In genomic region chr10:7789390-7789789, GRCh38 we compare ENCODE assay signal across 8 cellular contexts. TPM values are rescaled to one million over a fixed set of nuclear protein-coding genes. Genes with fewer than 3 reads are reported as not detected.
DNase-seq lines count a peak whose midpoint lies in the region; ATAC-seq and TF ChIP-seq lines count a peak whose summit lies in the region.

No MANE protein-coding gene starts in this region.

- CTCF ChIA-PET in A673 (lab: Charles Lee) = no interaction called here

- intact Hi-C loops in A673 (cut with micrococcal nuclease; ENCODE audit: unreplicated experiment) = no loop called here

- H3K27me3 ChIP-seq in A673 (replicated peaks; ENCODE audit: insufficient read depth, low read depth, low read length, poor library complexity) = no peaks in the 10 kb centered on the region

- BruUV-seq in A673 (replicated peaks; lab: Mats Ljungman, UMichigan) = no TSS peak

- ATAC-seq in HG03095 (IDR thresholded peaks at IDR 0.05; ENCODE audit: unreplicated experiment) = no peak
- ATAC-seq in GM21515 (IDR thresholded peaks at IDR 0.05; ENCODE audit: unreplicated experiment) = no peak

- in situ Hi-C loops in astrocyte of the cerebellum (cut with HindIII; ENCODE audit: low sequenced_read_pairs) = no loop called here

- no peaks in the 10 kb centered on the region for H3K9me3 ChIP-seq in A673 (ENCODE audit: low read depth, low read length, poor library complexity, severe bottlenecking)

- DNase-seq in A673 (ENCODE audit: low spot score) (peak; percentile 14), HUDEP-2 (lab: John Stamatoyannopoulos, UW; ENCODE audit: unreplicated experiment in 76 of 76) (peak in 73 of 76 experiments; percentile 6 to 86 (median 65)), astrocyte of the cerebellum (ENCODE audit: low read depth) (no peak), kidney tubule cell (ENCODE audit: low spot score) (peak; percentile 34), caudate nucleus (lab: John Stamatoyannopoulos, UW) (no peak), NCI-H748 treated with DMSO at 0.1 percent for 48 hours (lab: John Stamatoyannopoulos, UW) (no peak)

- peaks cover 11% of the 10 kb centered on the region for H3K36me3 ChIP-seq in A673 (ENCODE audit: insufficient read depth, low read length, poor library complexity, severe bottlenecking)

- peaks cover 14% of the 10 kb centered on the region for H3K4me1 ChIP-seq in A673 (ENCODE audit: insufficient read depth, low read length, poor library complexity, severe bottlenecking)

- TF ChIP-seq CTCF in A673 (conservative IDR thresholded peaks at IDR 0.05; ENCODE audit: low read depth, low read length) (no peak), astrocyte of the cerebellum (IDR thresholded peaks at IDR 0.05; ENCODE audit: low read depth, low read length, missing control alignments) (no peak)

- H3K27ac ChIP-seq in A673 (ENCODE audit: low read depth, low read length, poor library complexity, severe bottlenecking) (no peak overlapping the region), caudate nucleus (ENCODE audit: low read depth, low read length) (no peak overlapping the region)

- POLR2A ChIA-PET in A673 (lab: Charles Lee; ENCODE audit: low non-redundant PET) = no interaction called here

- H3K4me3 ChIP-seq in A673 (ENCODE audit: low read depth, low read length, poor library complexity, severe bottlenecking) = peak overlapping the region; percentile 82
- peak overlapping the region; percentile 80 for H3K4me3 ChIP-seq in astrocyte of the cerebellum (ENCODE audit: low read depth, low read length)

RNA-seq across cellular contexts. Expression of gene ATP5F1C, which starts 1.4 kb away (rescaled TPM):
- 401 and 419 TPM in 2 replicates for total RNA-seq in A673 (2021)

RNA-seq across cellular contexts. Expression of gene KIN, which starts 1.6 kb away (rescaled TPM):
- total RNA-seq in A673 (2021) = 14.9 and 16.3 TPM in 2 replicates

RNA-seq across cellular contexts. Expression of gene TAF3, which starts 28.9 kb away (rescaled TPM):
- total RNA-seq in A673 (2021) = 12.3 and 14.0 TPM in 2 replicates

Comparison
In these comparisons a context has a peak if more than half of its experiments do, and no peak if none do; other contexts are left out.
1. DNase-seq: peak in A673 (single experiment), HUDEP-2 (73 of 76) and kidney tubule cell (single experiment); none in astrocyte of the cerebellum (single experiment), caudate nucleus (0 of 61) and NCI-H748 treated with DMSO at 0.1 percent for 48 hours (single experiment).